ENCODE assay signal across 1 cellular context in genomic region chr3:14810795-14811661, GRCh38.
TF ChIP-seq lines count a peak whose summit lies in the region.

No MANE protein-coding gene starts in this region.

TF ChIP-seq in A549, 52 proteins besides CTCF, POLR2A, EP300 and RAD21:
- TF ChIP-seq HMGXB4 (CRISPR knock-in tag; IDR thresholded peaks at IDR 0.05; ENCODE audit: borderline replicate concordance) (no peak), CHD2 (IDR thresholded peaks at IDR 0.05; ENCODE audit: low read length, partially characterized antibody) (no peak), BHLHE40 (IDR thresholded peaks at IDR 0.05; ENCODE audit: low read depth, low read length) (no peak), ZSCAN20 (CRISPR knock-in tag; IDR thresholded peaks at IDR 0.05) (no peak), CBX8 (IDR thresholded peaks at IDR 0.05) (no peak), RFX5 (IDR thresholded peaks at IDR 0.05) (no peak), REST (IDR thresholded peaks at IDR 0.05) (no peak), NPAS2 (CRISPR knock-in tag; IDR thresholded peaks at IDR 0.05; ENCODE audit: borderline replicate concordance) (no peak), BCL3 (IDR thresholded peaks at IDR 0.05) (no peak), ZFP36 (IDR thresholded peaks at IDR 0.05; ENCODE audit: borderline replicate concordance, partially characterized antibody) (no peak), USF2 (IDR thresholded peaks at IDR 0.05) (no peak), SREBF2 (IDR thresholded peaks at IDR 0.05) (no peak)
